In the genomic region with DNA sequence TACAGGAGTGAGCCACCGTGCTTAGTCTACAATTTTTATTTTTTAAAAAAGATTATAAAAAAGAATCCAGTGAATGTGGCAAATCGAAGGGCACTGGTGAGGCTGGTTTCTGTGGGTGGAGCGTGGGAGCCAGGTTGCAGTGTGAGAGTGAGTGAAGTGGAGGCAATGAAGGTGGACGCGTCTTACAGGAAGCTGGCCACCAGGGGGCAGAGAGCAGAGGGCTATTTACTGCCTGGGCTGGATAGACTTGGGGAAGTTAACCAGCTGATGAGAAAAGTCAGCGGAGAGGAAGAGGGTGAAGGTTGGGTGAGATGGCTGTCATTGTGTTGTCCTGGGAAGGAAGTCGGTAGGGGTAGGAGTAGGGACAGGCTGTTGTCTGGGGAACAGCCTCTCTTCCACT, we compare ENCODE assay signal across 9 cellular contexts. TPM values are rescaled to one million over a fixed set of nuclear protein-coding genes. Genes with fewer than 3 reads are reported as not detected.
DNase-seq lines count a peak whose midpoint lies in the region; ATAC-seq and TF ChIP-seq lines count a peak whose summit lies in the region.
"Had no signal": no experiment of that assay in that cellular context is flagged by ENCODE, and none has a peak within 500 bp of the region (broad histone marks: within the 10 kb centered on the region; RNA-seq: fewer than 3 reads in every experiment).

No MANE protein-coding gene starts in this region.

- H3K36me3 ChIP-seq in smooth muscle cell (ENCODE audit: low read depth), result no peaks in the 10 kb centered on the region

- no peaks in the 10 kb centered on the region for H3K9me3 ChIP-seq in smooth muscle cell (replicated peaks; ENCODE audit: low read depth)

- H3K27me3 ChIP-seq in smooth muscle cell (ENCODE audit: low read depth), result peaks cover 28% of the 10 kb centered on the region

- no peak overlapping the region for H2AFZ ChIP-seq in smooth muscle cell (ENCODE audit: low read depth)

- no peak overlapping the region for H3K4me3 ChIP-seq in smooth muscle cell

- intact Hi-C loops in head of caudate nucleus (cut with DNase I), result no loop called here

- TF ChIP-seq CTCF in smooth muscle cell (IDR thresholded peaks at IDR 0.05; ENCODE audit: borderline replicate concordance, insufficient read depth, poor library complexity, severe bottlenecking), result peak; percentile 59

- no peaks in the 10 kb centered on the region for H3F3A ChIP-seq in smooth muscle cell (ENCODE audit: low read depth)

- DNase-seq in COLO668 (lab: John Stamatoyannopoulos, UW; ENCODE audit: unreplicated experiment) (peak; percentile 68), NCI-H526 (lab: John Stamatoyannopoulos, UW) (peak; percentile 25 to 75), activated T-cell treated with anti-CD3 and anti-CD28 coated beads for 48 hours (ENCODE audit: low read depth) (peak; percentile 29), head of caudate nucleus (peak in 30 of 42 donors; percentile 12 to 63 (median 29)), smooth muscle cell (lab: John Stamatoyannopoulos, UW; ENCODE audit: unreplicated experiment) (peak; percentile 3)
- no peak for DNase-seq in central memory CD4-positive, alpha-beta T cell

- no peak overlapping the region for H3K4me2 ChIP-seq in smooth muscle cell

- H3K4me1 ChIP-seq in smooth muscle cell (ENCODE audit: low read depth), result no peaks in the 10 kb centered on the region

- 36% methylated on average over 7 of the region's 7 CpGs for WGBS in smooth muscle cell (ENCODE audit: low lambda C conversion rate)

- H4K20me1 ChIP-seq in smooth muscle cell (ENCODE audit: low read depth), result no peaks in the 10 kb centered on the region

- H3K79me2 ChIP-seq in smooth muscle cell (ENCODE audit: low read depth), result no peaks in the 10 kb centered on the region

- H3K27ac ChIP-seq in smooth muscle cell (ENCODE audit: low read depth), result no peak overlapping the region

- ATAC-seq in GM19023 (IDR thresholded peaks at IDR 0.05; ENCODE audit: unreplicated experiment), result peak; percentile 93
- peak; percentile 93 for ATAC-seq in HG03095 (IDR thresholded peaks at IDR 0.05; ENCODE audit: unreplicated experiment)

- H3K9ac ChIP-seq in smooth muscle cell (ENCODE audit: low read depth), result no peak overlapping the region

RNA-seq across cellular contexts. Expression of a gene that starts 6.8 kb away (rescaled TPM):
- total RNA-seq in smooth muscle cell, result not detected in 2 replicates
- not detected in 2 replicates for polyA plus RNA-seq in smooth muscle cell
- total RNA-seq: T-helper 1 cell treated with Interleukin-12 subunit alpha and Interleukin-12 subunit beta and Interleukin-4 antibody, amounts not matched to agents 30 ng/mL and 1 ng/mL, for 36 hours had no signal

RNA-seq across cellular contexts. Expression of a gene that starts 26.8 kb away (rescaled TPM):
- total RNA-seq in smooth muscle cell, result 0.31 and 0.36 TPM in 2 replicates
- polyA plus RNA-seq in smooth muscle cell, result 0.17 and 1.6 TPM in 2 replicates
- total RNA-seq: T-helper 1 cell treated with Interleukin-12 subunit alpha and Interleukin-12 subunit beta and Interleukin-4 antibody, amounts not matched to agents 30 ng/mL and 1 ng/mL, for 36 hours had no signal
